In the genomic region with DNA sequence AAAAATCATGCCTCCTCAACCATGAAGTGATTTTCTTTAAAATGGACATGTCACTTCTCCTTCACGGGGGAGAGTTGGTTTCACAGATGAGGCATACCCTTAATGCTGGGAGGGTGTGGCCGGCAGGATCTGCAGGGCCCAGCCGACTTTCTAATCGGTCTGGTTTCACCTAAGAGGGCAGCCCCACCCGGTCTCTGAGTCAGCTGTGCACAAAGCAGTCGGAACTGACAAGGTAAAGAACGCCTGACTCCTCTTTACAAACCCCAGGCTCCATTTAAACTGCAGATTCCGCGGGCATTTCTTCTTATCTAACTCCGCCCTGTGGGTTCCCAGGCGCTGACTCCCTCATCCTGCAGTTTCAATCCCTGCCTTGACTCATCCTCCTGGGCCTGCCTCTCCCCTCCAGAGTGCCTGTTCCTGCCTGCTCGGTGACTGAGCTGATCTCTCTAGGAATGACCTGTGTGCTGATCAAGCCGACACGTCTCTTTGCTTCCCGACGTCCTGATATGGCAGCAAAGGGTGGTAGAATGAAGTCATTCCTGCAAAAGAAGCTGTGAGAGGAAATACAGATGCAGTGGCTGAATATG, we compare ENCODE assay signal across 8 cellular contexts.
DNase-seq lines count a peak whose midpoint lies in the region; ATAC-seq and TF ChIP-seq lines count a peak whose summit lies in the region.

No MANE protein-coding gene starts in this region.

- no peak overlapping the region for H3K4me3 Mint-ChIP-seq in immature natural killer cell

- 11% methylated on average over 16 of the region's 16 CpGs for WGBS in hepatocyte (ENCODE audit: low lambda C conversion rate, missing lambda C conversion rate)
- WGBS in suprapubic skin: 18% methylated on average over 16 of the region's 16 CpGs

- H3K27me3 Mint-ChIP-seq in immature natural killer cell (ENCODE audit: low read depth in 3 of 3): peaks cover 0 to 3% (median 0%) of the 10 kb centered on the region in 3 donors

- TF ChIP-seq EP300 in suprapubic skin (IDR thresholded peaks at IDR 0.05): no peak

- H3K36me3 ChIP-seq in hepatocyte (replicated peaks; ENCODE audit: insufficient read depth, low read depth) (no peaks in the 10 kb centered on the region), suprapubic skin (no peaks in the 10 kb centered on the region)

- H3K27ac Mint-ChIP-seq in immature natural killer cell: no peak overlapping the region

- no peaks in the 10 kb centered on the region for H3K36me3 Mint-ChIP-seq in immature natural killer cell

- no peaks in the 10 kb centered on the region for H3K4me1 Mint-ChIP-seq in immature natural killer cell

- ATAC-seq in Right ventricle myocardium superior (ENCODE audit: poor library complexity) (peak; percentile 54), Right ventricle myocardium inferior (no peak)

- no peaks in the 10 kb centered on the region for H3K79me2 ChIP-seq in hepatocyte

- TF ChIP-seq POLR2A in suprapubic skin (IDR thresholded peaks at IDR 0.05): no peak

- H3K4me1 ChIP-seq in hepatocyte (ENCODE audit: insufficient read depth) (peaks cover 29% of the 10 kb centered on the region), suprapubic skin (peaks cover 18% of the 10 kb centered on the region)

- H3K9me3 ChIP-seq in hepatocyte (ENCODE audit: low read depth) (no peaks in the 10 kb centered on the region), suprapubic skin (no peaks in the 10 kb centered on the region)

- no peaks in the 10 kb centered on the region for H3K9me3 Mint-ChIP-seq in immature natural killer cell

- intact Hi-C loops in Right ventricle myocardium superior (cut with DNase I): no loop called here
- intact Hi-C loops in Right ventricle myocardium inferior (cut with DNase I): no loop called here

- H3K27me3 ChIP-seq in hepatocyte: no peaks in the 10 kb centered on the region
- no peaks in the 10 kb centered on the region for H3K27me3 ChIP-seq in suprapubic skin

- H3K4me3 ChIP-seq in hepatocyte (no peak overlapping the region), suprapubic skin (peak overlapping the region; percentile 3)

- TF ChIP-seq CTCF in hepatocyte (IDR thresholded peaks at IDR 0.05; ENCODE audit: poor library complexity) (no peak), suprapubic skin (IDR thresholded peaks at IDR 0.05) (no peak)

- H3K4me2 ChIP-seq in hepatocyte: peak overlapping the region; percentile 66

- no peak for DNase-seq in Right ventricle myocardium superior
- DNase-seq in Right ventricle myocardium inferior (ENCODE audit: missing footprints): no peak
- peak; percentile 95 for DNase-seq in SW480 (ENCODE audit: low spot score)
- DNase-seq in hepatocyte (ENCODE audit: low spot score): peak; percentile 94
- DNase-seq in suprapubic skin (ENCODE audit: low spot score in 2 of 2): no peak
- no peak for DNase-seq in foreskin melanocyte
- DNase-seq in effector CD8-positive, alpha-beta T cell (lab: John Stamatoyannopoulos, UW): no peak
- DNase-seq in immature natural killer cell: no peak

- peak overlapping the region; percentile 86 for H3K27ac ChIP-seq in hepatocyte
- no peak overlapping the region for H3K27ac ChIP-seq in suprapubic skin

- peak overlapping the region; percentile 3 for H2AFZ ChIP-seq in hepatocyte

- H4K20me1 ChIP-seq in hepatocyte (ENCODE audit: insufficient read depth, poor library complexity, severe bottlenecking): no peaks in the 10 kb centered on the region

- no peaks in the 10 kb centered on the region for H3K9me2 ChIP-seq in hepatocyte (replicated peaks; ENCODE audit: insufficient read depth)

Comparison
In these comparisons a context has a peak if more than half of its experiments do, and no peak if none do; other contexts are left out.
1. DNase-seq: peak in SW480 (single experiment) and hepatocyte (single experiment); none in Right ventricle myocardium superior (single experiment), Right ventricle myocardium inferior (single experiment), suprapubic skin (0 of 2), foreskin melanocyte (single experiment), effector CD8-positive, alpha-beta T cell (single experiment) and immature natural killer cell (0 of 3).